21 cellular contexts compared by ENCODE assay signal in genomic region chr17:8041980-8042379, GRCh38. TPM values are rescaled to one million over a fixed set of nuclear protein-coding genes. Genes with fewer than 3 reads are reported as not detected.
DNase-seq lines count a peak whose midpoint lies in the region; ATAC-seq and TF ChIP-seq lines count a peak whose summit lies in the region.
"Had no signal": no experiment of that assay in that cellular context is flagged by ENCODE, and none has a peak within 500 bp of the region (broad histone marks: within the 10 kb centered on the region; RNA-seq: fewer than 3 reads in every experiment).

No MANE protein-coding gene starts in this region.

- intact Hi-C loops in CD14-positive monocyte (cut with micrococcal nuclease) = loop anchor here in 1 of 2 donors (2.0 to 5.0 kb wide), 2 partner anchors 25 to 40 kb away; partner anchors contain the start of gene GUCY2D

- no peak for ATAC-seq in GM18870 (IDR thresholded peaks at IDR 0.05; ENCODE audit: unreplicated experiment)

- no peak for DNase-seq in CD14-positive monocyte (ENCODE audit: low spot score)
- peak; percentile 60 for DNase-seq in SK-MEL-5 (ENCODE audit: low read depth, low spot score)
- peak; percentile 28 for DNase-seq in iris pigment epithelial cell (ENCODE audit: low read depth)
- no peak for DNase-seq in germinal center (ENCODE audit: low spot score)
- no peak for DNase-seq in nephron progenitor cell
- DNase-seq: cerebellar nuclear complex; effector CD4-positive, alpha-beta T cell; H9; MG63; NCI-H187; pancreas had no signal

- H3K27me3 Mint-ChIP-seq in CD14-positive monocyte (ENCODE audit: low read depth in 3 of 3) (peaks cover 3 to 6% (median 5%) of the 10 kb centered on the region in 3 donors), nephron progenitor cell (ENCODE audit: low read depth, poor library complexity) (peaks cover 55% of the 10 kb centered on the region)

- TF ChIP-seq CTCF in 22Rv1 (IDR thresholded peaks at IDR 0.05) (no peak), CD14-positive monocyte (IDR thresholded peaks at IDR 0.05) (no peak), nephron progenitor cell (IDR thresholded peaks at IDR 0.05) (no peak)

- H3K27ac ChIP-seq in 22Rv1 = peak overlapping the region; percentile 44
- H3K27ac ChIP-seq: pancreas had no signal

- peak overlapping the region in 6 of 7 donors; percentile 20 to 88 (median 81) for H3K27ac Mint-ChIP-seq in CD14-positive monocyte
- no peak overlapping the region for H3K27ac Mint-ChIP-seq in nephron progenitor cell
- H3K27ac Mint-ChIP-seq: activated CD4-positive, alpha-beta memory T cell treated with anti-CD3 and anti-CD28 coated beads, Interleukin-2, amount 10 ng/mL, durations not matched to agents 7 days and 5 days; activated naive CD4-positive, alpha-beta T cell treated with anti-CD3 and anti-CD28 coated beads, Interleukin-2, amount 50 U/mL, for 24 hours; H9; naive thymus-derived CD4-positive, alpha-beta T cell; T-helper 2 cell treated with Interferon-gamma antibody and Interleukin-4, amounts not matched to agents 5 μg/mL and 100 μg/mL, for 36 hours had no signal

- H3K4me3 Mint-ChIP-seq in CD14-positive monocyte = no peak overlapping the region
- no peak overlapping the region for H3K4me3 Mint-ChIP-seq in nephron progenitor cell
- H3K4me3 Mint-ChIP-seq: activated CD4-positive, alpha-beta memory T cell treated with anti-CD3 and anti-CD28 coated beads, Interleukin-2, amount 10 ng/mL, durations not matched to agents 7 days and 5 days; activated naive CD4-positive, alpha-beta T cell treated with anti-CD3 and anti-CD28 coated beads, Interleukin-2, amount 50 U/mL, for 24 hours; H9; naive thymus-derived CD4-positive, alpha-beta T cell; T-helper 2 cell treated with Interferon-gamma antibody and Interleukin-4, amounts not matched to agents 5 μg/mL and 100 μg/mL, for 36 hours had no signal

- H3K36me3 Mint-ChIP-seq in CD14-positive monocyte = peaks cover 11 to 13% of the 10 kb centered on the region in 2 donors
- H3K36me3 Mint-ChIP-seq in nephron progenitor cell (ENCODE audit: low read depth) = no peaks in the 10 kb centered on the region
- H3K36me3 Mint-ChIP-seq: activated naive CD4-positive, alpha-beta T cell treated with anti-CD3 and anti-CD28 coated beads, Interleukin-2, amount 50 U/mL, for 24 hours; naive thymus-derived CD4-positive, alpha-beta T cell had no signal

- peaks cover 0 to 3% (median 0%) of the 10 kb centered on the region in 7 donors for H3K9me3 Mint-ChIP-seq in CD14-positive monocyte
- no peaks in the 10 kb centered on the region for H3K9me3 Mint-ChIP-seq in nephron progenitor cell
- H3K9me3 Mint-ChIP-seq: activated CD4-positive, alpha-beta memory T cell treated with anti-CD3 and anti-CD28 coated beads, Interleukin-2, amount 10 ng/mL, durations not matched to agents 7 days and 5 days; activated naive CD4-positive, alpha-beta T cell treated with anti-CD3 and anti-CD28 coated beads, Interleukin-2, amount 50 U/mL, for 24 hours; H9; T-helper 2 cell treated with Interferon-gamma antibody and Interleukin-4, amounts not matched to agents 5 μg/mL and 100 μg/mL, for 36 hours had no signal

- in situ Hi-C loops in SK-MEL-5 (cut with HindIII; ENCODE audit: low pct_unique_long_range_greater_than_20kb, low sequenced_read_pairs) = no loop called here

- peaks cover 53% of the 10 kb centered on the region for H3K4me1 Mint-ChIP-seq in CD14-positive monocyte
- H3K4me1 Mint-ChIP-seq in nephron progenitor cell = peaks cover 5% of the 10 kb centered on the region
- H3K4me1 Mint-ChIP-seq: activated CD4-positive, alpha-beta memory T cell treated with anti-CD3 and anti-CD28 coated beads, Interleukin-2, amount 10 ng/mL, durations not matched to agents 7 days and 5 days; activated naive CD4-positive, alpha-beta T cell treated with anti-CD3 and anti-CD28 coated beads, Interleukin-2, amount 50 U/mL, for 24 hours had no signal

RNA-seq across cellular contexts. Expression of gene ALOX15B, which starts 3.1 kb away (rescaled TPM):
- polyA plus RNA-seq in CD14-positive monocyte = 1 to 10 TPM; 2.0 to 2.8 TPM
- 0.16 and 0.26 TPM in 2 replicates for total RNA-seq in SK-MEL-5 (2014; rRNA removed; shearing (Covaris generic))
- 0.21 and 0.86 TPM in 2 replicates for polyA plus RNA-seq in SK-MEL-5 (2015; cell fraction: cytosol; rRNA removed)
- 1.3 TPM in 2 replicates for polyA plus RNA-seq in SK-MEL-5 (2015; cell fraction: nucleus; rRNA removed)
- total RNA-seq: activated CD4-positive, alpha-beta memory T cell treated with anti-CD3 and anti-CD28 coated beads, Interleukin-2, amount 10 ng/mL, durations not matched to agents 7 days and 5 days; H9; sciatic nerve had no signal
- polyA plus RNA-seq: naive thymus-derived CD4-positive, alpha-beta T cell; SK-N-SH had no signal

RNA-seq across cellular contexts. Expression of gene GUCY2D, which starts 39.6 kb away (rescaled TPM):
- under 1 TPM in 1 of 2 donors, not detected in 1; 0.46 TPM for polyA plus RNA-seq in CD14-positive monocyte
- total RNA-seq in SK-MEL-5 (2014; rRNA removed; shearing (Covaris generic)) = not detected in 2 replicates
- not detected in 2 replicates for polyA plus RNA-seq in SK-MEL-5 (2015; cell fraction: cytosol; rRNA removed)
- polyA plus RNA-seq in SK-MEL-5 (2015; cell fraction: nucleus; rRNA removed) = not detected in 2 replicates
- total RNA-seq: activated CD4-positive, alpha-beta memory T cell treated with anti-CD3 and anti-CD28 coated beads, Interleukin-2, amount 10 ng/mL, durations not matched to agents 7 days and 5 days; mesenteric fat pad; sciatic nerve; suprapubic skin had no signal
- polyA plus RNA-seq: SK-N-SH had no signal

RNA-seq across cellular contexts. Expression of gene ALOX12B, which starts 45.5 kb away (rescaled TPM):
- polyA plus RNA-seq in CD14-positive monocyte = not detected
- total RNA-seq in SK-MEL-5 (2014; rRNA removed; shearing (Covaris generic)) = 0.21 TPM in 1 of 2 replicates, not detected in the other
- polyA plus RNA-seq in SK-MEL-5 (2015; cell fraction: cytosol; rRNA removed) = 1.2 and 3.0 TPM in 2 replicates
- polyA plus RNA-seq in SK-MEL-5 (2015; cell fraction: nucleus; rRNA removed) = 0.19 TPM in 1 of 2 replicates, not detected in the other
- total RNA-seq: mesenteric fat pad, sciatic nerve had no signal

Comparison
In these comparisons a context has a peak if more than half of its experiments do, and no peak if none do; other contexts are left out.
1. DNase-seq: peak in SK-MEL-5 (single experiment) and iris pigment epithelial cell (single experiment); none in CD14-positive monocyte (single experiment), germinal center (single experiment) and nephron progenitor cell (single experiment).